Comparison of ENCODE assay signal across 1 cellular context in genomic region chr10:110803830-110804338, GRCh38.
TF ChIP-seq lines count a peak whose summit lies in the region.

No MANE protein-coding gene starts in this region.

TF ChIP-seq in WTC11, 78 proteins besides CTCF, POLR2A, EP300 and RAD21 (continued from another document):
- TF ChIP-seq FOXP4 (CRISPR knock-in tag; IDR thresholded peaks at IDR 0.05) (no peak), E2F1 (CRISPR knock-in tag; IDR thresholded peaks at IDR 0.05) (no peak), PRRX2 (CRISPR knock-in tag; IDR thresholded peaks at IDR 0.05) (no peak)
